Comparison of ENCODE assay signal across 16 cellular contexts in the genomic region with DNA sequence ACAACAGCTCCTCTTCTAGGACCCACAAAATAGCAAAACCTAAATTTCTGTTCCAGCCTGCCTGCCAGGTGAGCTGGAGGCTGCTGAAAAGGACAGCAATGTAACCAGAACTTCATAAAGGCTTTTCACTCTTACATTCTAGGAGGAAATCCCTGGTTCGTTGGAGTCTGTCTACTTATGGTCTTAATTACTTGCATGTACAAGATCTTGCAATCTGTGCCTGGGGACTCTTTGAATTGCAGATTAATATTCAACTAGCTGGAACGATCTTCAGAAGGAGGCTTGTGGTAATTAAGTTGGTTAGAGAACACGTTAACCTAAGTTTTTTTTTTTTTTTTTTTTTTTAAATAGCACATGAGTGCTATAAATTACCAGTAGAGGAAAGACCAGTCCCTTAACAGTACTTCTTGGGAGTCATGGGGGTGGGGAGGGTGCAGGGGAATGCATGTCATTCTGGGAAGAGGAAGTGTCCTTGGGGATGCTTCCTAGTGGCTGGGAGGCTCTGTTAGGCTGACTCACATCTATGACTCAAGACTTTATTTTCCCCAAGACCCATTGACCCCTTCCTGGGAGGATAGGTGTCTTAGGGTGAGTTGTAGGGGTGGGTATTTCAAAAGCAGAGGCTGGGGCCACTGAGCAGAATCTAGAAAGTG.
DNase-seq lines count a peak whose midpoint lies in the region; ATAC-seq, FAIRE-seq and TF ChIP-seq lines count a peak whose summit lies in the region.
"Had no signal": no experiment of that assay in that cellular context is flagged by ENCODE, and none has a peak within 500 bp of the region (broad histone marks: within the 10 kb centered on the region; RNA-seq: fewer than 3 reads in every experiment).

No MANE protein-coding gene starts in this region.

- H3K9ac ChIP-seq in GM12878 (ENCODE audit: control insufficient read depth, insufficient read depth, low read length), result no peak overlapping the region

- in situ Hi-C loops in GM12878 (cut with MboI), result no loop called here

- H3K9me3 Mint-ChIP-seq in Calu3 (ENCODE audit: low read depth, unreplicated experiment), result peaks cover 5% of the 10 kb centered on the region
- no peaks in the 10 kb centered on the region for H3K9me3 Mint-ChIP-seq in CD8-positive, alpha-beta T cell
- H3K9me3 Mint-ChIP-seq in activated T-helper 1 cell treated with anti-CD3 and anti-CD28 coated beads, Interleukin-12 subunit alpha, Interleukin-12 subunit beta, Interleukin-2, Interleukin-4 antibody, amounts not matched to agents 30 ng/mL and 10 ng/mL and 1 ng/mL, durations not matched to agents 14 hours and 24 hours and 36 hours, result no peaks in the 10 kb centered on the region
- H3K9me3 Mint-ChIP-seq: activated B cell treated with CpG ODN at 0.5 μM for 24 hours; activated naive CD8-positive, alpha-beta T cell treated with anti-CD3 and anti-CD28 coated beads, Interleukin-2, amount 50 U/mL, for 24 hours; naive B cell had no signal

- no peak for TF ChIP-seq POLR2A in GM12878 (IDR thresholded peaks at IDR 0.05; ENCODE audit: low read depth, low read length)

- no peak for FAIRE-seq in GM12878 (lab: Jason Lieb, UNC)

- no TSS peak for BruUV-seq in Calu3 (replicated peaks; lab: Mats Ljungman, UMichigan)
- BruUV-seq in GM12878 (replicated peaks; lab: Mats Ljungman, UMichigan), result no TSS peak

- POLR2A ChIA-PET in GM12878 (lab: Charles Lee), result interaction anchor here (0.6 to 0.8 kb wide), 4 partner anchors 14 to 1751 kb away, joined by 3 to 4 read pairs (median 3); no protein-coding TSS in a partner anchor
- POLR2A ChIA-PET in CD8-positive, alpha-beta T cell (lab: Charles Lee), result no interaction called here

- intact Hi-C loops in Calu3 (cut with micrococcal nuclease; ENCODE audit: unreplicated experiment), result no loop called here
- intact Hi-C loops in GM12878 (cut with micrococcal nuclease; ENCODE audit: unreplicated experiment), result loop anchor here (2.0 to 5.0 kb wide), 2 partner anchors 92 to 183 kb away; no protein-coding TSS in a partner anchor
- intact Hi-C loops in CD8-positive, alpha-beta T cell (cut with DNase I, micrococcal nuclease), result no loop called here
- intact Hi-C loops in activated T-helper 1 cell treated with anti-CD3 and anti-CD28 coated beads, Interleukin-12 subunit alpha, Interleukin-12 subunit beta, Interleukin-2, Interleukin-4 antibody, amounts not matched to agents 30 ng/mL and 10 ng/mL and 1 ng/mL, durations not matched to agents 14 hours and 24 hours and 36 hours (cut with micrococcal nuclease), result no loop called here

- H4K20me1 ChIP-seq in GM12878 (ENCODE audit: control insufficient read depth, insufficient read depth), result no peaks in the 10 kb centered on the region

- CTCF ChIA-PET in Calu3 (lab: Charles Lee), result interaction anchor here (0.6 to 0.7 kb wide), 2 partner anchors 18 to 346 kb away, joined by 4 to 5 read pairs; no protein-coding TSS in a partner anchor
- CTCF ChIA-PET in GM12878 (lab: Yijun Ruan, JAX), result interaction anchor here (0.6 kb wide), 1 partner anchor 544 kb away, joined by 4 read pairs; no protein-coding TSS in a partner anchor
- CTCF ChIA-PET in CD8-positive, alpha-beta T cell (lab: Charles Lee), result interaction anchor here (0.6 to 1.2 kb wide), 3 partner anchors 11 to 374 kb away, joined by 3 to 4 read pairs (median 3); no protein-coding TSS in a partner anchor

- no peaks in the 10 kb centered on the region for H3K4me1 ChIP-seq in GM12878 (ENCODE audit: control insufficient read depth, insufficient read depth, low read length)
- no peaks in the 10 kb centered on the region for H3K4me1 ChIP-seq in CD8-positive, alpha-beta T cell (ENCODE audit: insufficient read depth, low read length)
- H3K4me1 ChIP-seq: BE2C had no signal

- H3K27ac ChIP-seq in GM12878 (ENCODE audit: control insufficient read depth, insufficient read depth), result no peak overlapping the region
- no peak overlapping the region for H3K27ac ChIP-seq in CD8-positive, alpha-beta T cell (ENCODE audit: low read depth, low read length)

- TF ChIP-seq CTCF in Calu3 (IDR thresholded peaks at IDR 0.05; ENCODE audit: unreplicated experiment) (no peak), GM12878 (IDR thresholded peaks at IDR 0.05 in 2 of 3, conservative IDR thresholded peaks at IDR 0.05 in 1 of 3; ENCODE audit: control insufficient read depth in 2 of 3, extremely low read depth in 1 of 3, insufficient read depth in 1 of 3, low read depth in 3 of 3, low read length in 3 of 3) (no peak)
- no peak for TF ChIP-seq CTCF in CD8-positive, alpha-beta T cell (IDR thresholded peaks at IDR 0.05)

- RAD21 ChIA-PET in GM12878 (lab: Charles Lee; ENCODE audit: unreplicated experiment), result interaction anchor here (0.9 to 1.3 kb wide), 3 partner anchors 88 to 92 kb away, joined by 3 read pairs; no protein-coding TSS in a partner anchor

- DNase-seq in Calu3 (peak; percentile 77), M059J (ENCODE audit: low read depth) (peak; percentile 75), GM12878 (ENCODE audit: low read depth, low spot score) (peak; percentile 25), left kidney (ENCODE audit: low read depth, low spot score) (peak; percentile 57), NK-92 (lab: John Stamatoyannopoulos, UW; ENCODE audit: unreplicated experiment) (no peak)
- no peak for DNase-seq in CD8-positive, alpha-beta T cell
- no peak for DNase-seq in activated T-helper 1 cell treated with anti-CD3 and anti-CD28 coated beads, Interleukin-12 subunit alpha, Interleukin-12 subunit beta, Interleukin-2, Interleukin-4 antibody, amounts not matched to agents 30 ng/mL and 10 ng/mL and 1 ng/mL, durations not matched to agents 14 hours and 24 hours and 36 hours (ENCODE audit: low spot score)
- DNase-seq: activated B cell treated with CpG ODN at 0.5 μM for 24 hours; activated naive CD8-positive, alpha-beta T cell treated with anti-CD3 and anti-CD28 coated beads, Interleukin-2, amount 50 U/mL, for 24 hours; BE2C; GDM1; naive B cell; NCI-H146; NCI-H82 had no signal

- H3K36me3 ChIP-seq in GM12878 (ENCODE audit: control insufficient read depth in 2 of 2, insufficient read depth in 2 of 2, low read length in 1 of 2), result no peaks in the 10 kb centered on the region
- H3K36me3 ChIP-seq in CD8-positive, alpha-beta T cell (ENCODE audit: insufficient read depth, low read length), result no peaks in the 10 kb centered on the region
- H3K36me3 ChIP-seq: BE2C had no signal

- H3K27ac Mint-ChIP-seq in Calu3 (ENCODE audit: unreplicated experiment), result no peak overlapping the region
- H3K27ac Mint-ChIP-seq in CD8-positive, alpha-beta T cell, result no peak overlapping the region
- H3K27ac Mint-ChIP-seq in activated T-helper 1 cell treated with anti-CD3 and anti-CD28 coated beads, Interleukin-12 subunit alpha, Interleukin-12 subunit beta, Interleukin-2, Interleukin-4 antibody, amounts not matched to agents 30 ng/mL and 10 ng/mL and 1 ng/mL, durations not matched to agents 14 hours and 24 hours and 36 hours, result no peak overlapping the region
- H3K27ac Mint-ChIP-seq: activated B cell treated with CpG ODN at 0.5 μM for 24 hours; activated naive CD8-positive, alpha-beta T cell treated with anti-CD3 and anti-CD28 coated beads, Interleukin-2, amount 50 U/mL, for 24 hours; naive B cell had no signal

- SMC1A ChIA-PET in GM12878 (lab: Charles Lee; ENCODE audit: uncharacterized antibody, unreplicated experiment), result interaction anchor here (1.0 to 1.1 kb wide), 2 partner anchors 88 to 90 kb away, joined by 3 to 6 read pairs; no protein-coding TSS in a partner anchor

- H3K4me3 ChIP-seq in GM12878, result no peak overlapping the region
- no peak overlapping the region for H3K4me3 ChIP-seq in CD8-positive, alpha-beta T cell (ENCODE audit: low read depth, low read length)

- no peaks in the 10 kb centered on the region for H3K9me3 ChIP-seq in GM12878 (replicated peaks; ENCODE audit: control insufficient read depth, insufficient read depth, low read length)
- H3K9me3 ChIP-seq in CD8-positive, alpha-beta T cell (ENCODE audit: low read length), result no peaks in the 10 kb centered on the region
- H3K9me3 ChIP-seq: BE2C had no signal

- TF ChIP-seq RAD21 in GM12878 (IDR thresholded peaks at IDR 0.05; ENCODE audit: insufficient read depth, low read depth, low read length), result no peak

- ATAC-seq in GM12878 (peak; percentile 63), GM19035 (IDR thresholded peaks at IDR 0.05; ENCODE audit: unreplicated experiment) (no peak)
- ATAC-seq in CD8-positive, alpha-beta T cell, result no peak
- ATAC-seq: activated naive CD8-positive, alpha-beta T cell treated with anti-CD3 and anti-CD28 coated beads, Interleukin-2, amount 50 U/mL, for 24 hours; SK-N-SH treated with all-trans-retinoic acid at 6 μM for 48 hours had no signal

- H3K79me2 ChIP-seq in GM12878 (ENCODE audit: control insufficient read depth, insufficient read depth, low read length), result no peaks in the 10 kb centered on the region

- H3K36me3 Mint-ChIP-seq in Calu3 (ENCODE audit: insufficient read depth, unreplicated experiment), result peaks cover 8% of the 10 kb centered on the region
- H3K36me3 Mint-ChIP-seq in CD8-positive, alpha-beta T cell, result no peaks in the 10 kb centered on the region
- H3K36me3 Mint-ChIP-seq in activated T-helper 1 cell treated with anti-CD3 and anti-CD28 coated beads, Interleukin-12 subunit alpha, Interleukin-12 subunit beta, Interleukin-2, Interleukin-4 antibody, amounts not matched to agents 30 ng/mL and 10 ng/mL and 1 ng/mL, durations not matched to agents 14 hours and 24 hours and 36 hours (ENCODE audit: low read depth), result no peaks in the 10 kb centered on the region
- H3K36me3 Mint-ChIP-seq: naive B cell had no signal

- H3K4me2 ChIP-seq in GM12878 (ENCODE audit: control insufficient read depth, insufficient read depth), result no peak overlapping the region

- peaks cover 10% of the 10 kb centered on the region for H3K4me1 Mint-ChIP-seq in Calu3 (ENCODE audit: low read depth, unreplicated experiment)
- H3K4me1 Mint-ChIP-seq in CD8-positive, alpha-beta T cell (ENCODE audit: low read depth), result no peaks in the 10 kb centered on the region
- H3K4me1 Mint-ChIP-seq in activated T-helper 1 cell treated with anti-CD3 and anti-CD28 coated beads, Interleukin-12 subunit alpha, Interleukin-12 subunit beta, Interleukin-2, Interleukin-4 antibody, amounts not matched to agents 30 ng/mL and 10 ng/mL and 1 ng/mL, durations not matched to agents 14 hours and 24 hours and 36 hours (ENCODE audit: low read depth), result no peaks in the 10 kb centered on the region
- H3K4me1 Mint-ChIP-seq: activated B cell treated with CpG ODN at 0.5 μM for 24 hours; activated naive CD8-positive, alpha-beta T cell treated with anti-CD3 and anti-CD28 coated beads, Interleukin-2, amount 50 U/mL, for 24 hours; naive B cell had no signal

- TF ChIP-seq EP300 in GM12878 (IDR thresholded peaks at IDR 0.05; ENCODE audit: borderline replicate concordance in 1 of 2, control insufficient read depth in 1 of 2, low read depth in 2 of 2, low read length in 2 of 2), result no peak

- H3K4me3 Mint-ChIP-seq in Calu3 (ENCODE audit: low read depth, unreplicated experiment), result no peak overlapping the region
- no peak overlapping the region for H3K4me3 Mint-ChIP-seq in CD8-positive, alpha-beta T cell
- H3K4me3 Mint-ChIP-seq in activated T-helper 1 cell treated with anti-CD3 and anti-CD28 coated beads, Interleukin-12 subunit alpha, Interleukin-12 subunit beta, Interleukin-2, Interleukin-4 antibody, amounts not matched to agents 30 ng/mL and 10 ng/mL and 1 ng/mL, durations not matched to agents 14 hours and 24 hours and 36 hours, result no peak overlapping the region
- H3K4me3 Mint-ChIP-seq: activated B cell treated with CpG ODN at 0.5 μM for 24 hours; activated naive CD8-positive, alpha-beta T cell treated with anti-CD3 and anti-CD28 coated beads, Interleukin-2, amount 50 U/mL, for 24 hours; naive B cell had no signal

- H3K27me3 Mint-ChIP-seq in Calu3 (ENCODE audit: unreplicated experiment), result peaks cover 30% of the 10 kb centered on the region
- H3K27me3 Mint-ChIP-seq in CD8-positive, alpha-beta T cell (ENCODE audit: low read depth), result peaks cover 24% of the 10 kb centered on the region
- peaks cover 2% of the 10 kb centered on the region for H3K27me3 Mint-ChIP-seq in activated T-helper 1 cell treated with anti-CD3 and anti-CD28 coated beads, Interleukin-12 subunit alpha, Interleukin-12 subunit beta, Interleukin-2, Interleukin-4 antibody, amounts not matched to agents 30 ng/mL and 10 ng/mL and 1 ng/mL, durations not matched to agents 14 hours and 24 hours and 36 hours (ENCODE audit: insufficient read depth)

- no peaks in the 10 kb centered on the region for H3K27me3 ChIP-seq in GM12878 (replicated peaks in 1 of 2; ENCODE audit: control insufficient read depth in 2 of 2, insufficient read depth in 2 of 2, low read length in 1 of 2)
- H3K27me3 ChIP-seq in CD8-positive, alpha-beta T cell (ENCODE audit: insufficient read depth, low read length), result no peaks in the 10 kb centered on the region
- H3K27me3 ChIP-seq: BE2C had no signal

- no peak overlapping the region for H2AFZ ChIP-seq in GM12878 (ENCODE audit: control insufficient read depth, low read depth, low read length)

- WGBS in GM12878 (ENCODE audit: insufficient coverage, insufficient replicate concordance, low lambda C conversion rate, missing lambda C conversion rate), result 0% methylated on average over 3 of the region's 3 CpGs

Comparison
In these comparisons a context has a peak if more than half of its experiments do, and no peak if none do; other contexts are left out.
1. DNase-seq: peak in Calu3 (single experiment), M059J (single experiment), GM12878 (single experiment) and left kidney (single experiment); none in CD8-positive, alpha-beta T cell (0 of 7), activated T-helper 1 cell treated with anti-CD3 and anti-CD28 coated beads, Interleukin-12 subunit alpha, Interleukin-12 subunit beta, Interleukin-2, Interleukin-4 antibody, amounts not matched to agents 30 ng/mL and 10 ng/mL and 1 ng/mL, durations not matched to agents 14 hours and 24 hours and 36 hours (single experiment) and NK-92 (single experiment).